Comparison of ENCODE assay signal across 8 cellular contexts in genomic region chr1:155003766-155004351, GRCh38. TPM values are rescaled to one million over a fixed set of nuclear protein-coding genes. Genes with fewer than 3 reads are reported as not detected.
DNase-seq lines count a peak whose midpoint lies in the region; ATAC-seq and TF ChIP-seq lines count a peak whose summit lies in the region.

No MANE protein-coding gene starts in this region.

- peaks cover 35 to 72% (median 59%) of the 10 kb centered on the region in 4 donors for H3K4me1 ChIP-seq in liver (ENCODE audit: control insufficient read depth in 4 of 4, insufficient read depth in 4 of 4, low read length in 3 of 4)

- no peak for TF ChIP-seq RAD21 in liver (IDR thresholded peaks at IDR 0.05)

- no peaks in the 10 kb centered on the region for H3K27me3 ChIP-seq in liver (ENCODE audit: control insufficient read depth in 4 of 4, insufficient read depth in 4 of 4, low read length in 3 of 4)

- H3K27ac ChIP-seq in liver (ENCODE audit: low read depth in 1 of 2, low read length in 2 of 2) (peak overlapping the region; percentile 87 to 99), substantia nigra (ENCODE audit: low read depth, low read length, poor library complexity, severe bottlenecking) (peak overlapping the region; percentile 99)

- TF ChIP-seq CTCF in liver (IDR thresholded peaks at IDR 0.05; ENCODE audit: low read depth, low read length, missing input control): no peak

- peak; percentile 49 for DNase-seq in activated T-cell treated with anti-CD3 and anti-CD28 coated beads, Interleukin-2, amount 50 U/mL, for 24 hours
- DNase-seq in activated T-cell treated with anti-CD3 and anti-CD28 coated beads, Interleukin-2, amount 50 U/mL, for 1 hour: no peak
- peak; percentile 55 for DNase-seq in RPMI7951 (ENCODE audit: low read depth)
- peak; percentile 39 for DNase-seq in dermis blood vessel endothelial cell
- peak in 42 of 49 donors; percentile 36 to 89 (median 64) for DNase-seq in substantia nigra (lab: John Stamatoyannopoulos, UW)

- H3K36me3 ChIP-seq in liver (ENCODE audit: control insufficient read depth in 4 of 4, insufficient read depth in 3 of 4, low read depth in 1 of 4, low read length in 3 of 4): no peaks in the 10 kb centered on the region

- no peaks in the 10 kb centered on the region for H3K27me3 Mint-ChIP-seq in activated T-cell treated with anti-CD3 and anti-CD28 coated beads, Interleukin-2, amount 50 U/mL, for 24 hours

- H3K4me1 Mint-ChIP-seq in activated T-cell treated with anti-CD3 and anti-CD28 coated beads, Interleukin-2, amount 50 U/mL, for 24 hours (ENCODE audit: low read depth): peaks cover 66% of the 10 kb centered on the region

- peak overlapping the region; percentile 73 to 94 (median 91) for H3K4me3 ChIP-seq in liver (ENCODE audit: low read depth in 1 of 3, low read length in 3 of 3)

- H3K36me3 Mint-ChIP-seq in activated T-cell treated with anti-CD3 and anti-CD28 coated beads, Interleukin-2, amount 50 U/mL, for 24 hours (ENCODE audit: low read depth): peaks cover 13% of the 10 kb centered on the region

- peak overlapping the region; percentile 92 for H3K27ac Mint-ChIP-seq in activated T-cell treated with anti-CD3 and anti-CD28 coated beads, Interleukin-2, amount 50 U/mL, for 24 hours

- peak overlapping the region; percentile 89 to 96 for H3K9ac ChIP-seq in liver (ENCODE audit: low read depth in 1 of 2, low read length in 2 of 2)

- no peaks in the 10 kb centered on the region for H3K9me3 Mint-ChIP-seq in activated T-cell treated with anti-CD3 and anti-CD28 coated beads, Interleukin-2, amount 50 U/mL, for 24 hours

- WGBS in liver: under 1% methylated on average over 34 of the region's 34 CpGs

- peak overlapping the region; percentile 92 for H3K4me3 Mint-ChIP-seq in activated T-cell treated with anti-CD3 and anti-CD28 coated beads, Interleukin-2, amount 50 U/mL, for 24 hours

- no peaks in the 10 kb centered on the region for H3K9me3 ChIP-seq in liver (ENCODE audit: control insufficient read depth in 4 of 4, low read length in 3 of 4)

- ATAC-seq in HG03135 (IDR thresholded peaks at IDR 0.05; ENCODE audit: unreplicated experiment) (no peak), HG02623 (IDR thresholded peaks at IDR 0.05; ENCODE audit: unreplicated experiment) (no peak)

TF ChIP-seq in liver, 16 proteins besides CTCF, POLR2A, EP300 and RAD21:
- TF ChIP-seq RXRA (IDR thresholded peaks at IDR 0.05): peak; percentile 26 to 38
- TF ChIP-seq NR2F2 (IDR thresholded peaks at IDR 0.05): no peak
- TF ChIP-seq HNF4A (conservative IDR thresholded peaks at IDR 0.05): peak; percentile 78
- no peak for TF ChIP-seq TAF1 (conservative IDR thresholded peaks at IDR 0.05)
- peak; percentile 75 to 85 for TF ChIP-seq GABPA (IDR thresholded peaks at IDR 0.05 in 1 of 2, conservative IDR thresholded peaks at IDR 0.05 in 1 of 2)
- TF ChIP-seq SP1 (IDR thresholded peaks at IDR 0.05): peak; percentile 51
- peak; percentile 66 to 77 for TF ChIP-seq EGR1 (IDR thresholded peaks at IDR 0.05; ENCODE audit: low read depth in 2 of 2)
- no peak for TF ChIP-seq HNF4G (IDR thresholded peaks at IDR 0.05)
- peak; percentile 10 for TF ChIP-seq ZBTB33 (IDR thresholded peaks at IDR 0.05)

RNA-seq across cellular contexts. Expression of gene ZBTB7B, which starts 1.3 kb away (rescaled TPM):
- total RNA-seq in RPMI7951 (2014; rRNA removed; shearing (Covaris generic)): 4.9 and 6.9 TPM in 2 replicates
- total RNA-seq in dermis blood vessel endothelial cell (16.1 and 16.2 TPM in 2 replicates), liver (10 to 100 TPM; 10.3 to 50.2 TPM)
- polyA plus RNA-seq in liver: 10 to 100 TPM in 1 of 2 donors, 1 to 10 TPM in 1; 7.0 to 31.9 TPM

RNA-seq across cellular contexts. Expression of gene LENEP, which starts 10.5 kb away (rescaled TPM):
- total RNA-seq in RPMI7951 (2014; rRNA removed; shearing (Covaris generic)): 1.7 TPM in 1 of 2 replicates, not detected in the other
- not detected in 2 replicates for total RNA-seq in dermis blood vessel endothelial cell
- total RNA-seq in liver: under 1 TPM in 1 of 2 donors, not detected in 1; 0.42 TPM
- polyA plus RNA-seq in liver: not detected

RNA-seq across cellular contexts. Expression of gene FLAD1, which starts 20.7 kb away (rescaled TPM):
- 22.5 and 26.0 TPM in 2 replicates for total RNA-seq in RPMI7951 (2014; rRNA removed; shearing (Covaris generic))
- total RNA-seq in dermis blood vessel endothelial cell (17.8 and 27.1 TPM in 2 replicates), liver (10 to 100 TPM; 10.4 to 20.2 TPM)
- polyA plus RNA-seq in liver: 10 to 100 TPM; 24.7 to 31.6 TPM

RNA-seq across cellular contexts. Expression of gene CKS1B, which starts 29.4 kb away (rescaled TPM):
- total RNA-seq in RPMI7951 (2014; rRNA removed; shearing (Covaris generic)): 344 and 400 TPM in 2 replicates
- total RNA-seq in dermis blood vessel endothelial cell: 49.0 and 89.3 TPM in 2 replicates
- 10 to 100 TPM; 32.4 to 54.4 TPM for total RNA-seq in liver
- polyA plus RNA-seq in liver: 10 to 100 TPM; 34.3 to 57.9 TPM

RNA-seq across cellular contexts. Expression of gene DCST2, which starts 29.7 kb away (rescaled TPM):
- total RNA-seq in RPMI7951 (2014; rRNA removed; shearing (Covaris generic)): not detected in 2 replicates
- total RNA-seq in dermis blood vessel endothelial cell (0.17 and 0.70 TPM in 2 replicates), liver (under 1 TPM in 1 of 2 donors, not detected in 1; 0.25 TPM)
- under 1 TPM; 0.27 to 0.53 TPM for polyA plus RNA-seq in liver
